ENCODE assay signal across 8 cellular contexts in the genomic region with DNA sequence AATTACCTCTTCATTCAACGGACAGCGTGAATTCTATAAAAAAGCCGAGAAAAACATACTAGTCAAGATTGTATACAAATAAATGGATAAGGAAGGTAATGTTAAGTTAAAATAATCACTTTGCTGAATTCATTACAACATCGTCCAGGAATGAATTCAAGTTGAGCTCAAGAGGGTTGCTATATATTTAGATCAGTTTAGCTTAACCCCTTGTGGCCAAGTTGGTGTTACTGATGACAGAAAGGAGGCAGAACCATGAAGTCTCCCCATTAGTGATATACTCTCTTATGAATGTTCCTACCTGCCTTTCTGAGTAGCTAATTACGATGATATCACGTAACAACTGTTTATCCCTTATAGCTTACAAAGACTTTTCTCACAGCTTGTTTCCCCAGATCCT.
"Had no signal": no experiment of that assay in that cellular context is flagged by ENCODE, and none has a peak within 500 bp of the region (broad histone marks: within the 10 kb centered on the region; RNA-seq: fewer than 3 reads in every experiment).

No MANE protein-coding gene starts in this region.

- H3K4me3 ChIP-seq: GM23338, HAP-1 had no signal

- DNase-seq: H7, HFFc6 had no signal

- FAIRE-seq: H1, HepG2 had no signal

- H3K27ac ChIP-seq: HL-60 had no signal

- H3K4me1 ChIP-seq: HAP-1 had no signal

- H3K9me3 ChIP-seq: HAP-1 had no signal

- ATAC-seq: GM23338, HCT116, HepG2 had no signal
